Comparison of ENCODE assay signal across 8 cellular contexts in genomic region chr1:52927219-52928082, GRCh38. TPM values are rescaled to one million over a fixed set of nuclear protein-coding genes. Genes with fewer than 3 reads are reported as not detected.
DNase-seq lines count a peak whose midpoint lies in the region; ATAC-seq and TF ChIP-seq lines count a peak whose summit lies in the region.

A gene with protein sequence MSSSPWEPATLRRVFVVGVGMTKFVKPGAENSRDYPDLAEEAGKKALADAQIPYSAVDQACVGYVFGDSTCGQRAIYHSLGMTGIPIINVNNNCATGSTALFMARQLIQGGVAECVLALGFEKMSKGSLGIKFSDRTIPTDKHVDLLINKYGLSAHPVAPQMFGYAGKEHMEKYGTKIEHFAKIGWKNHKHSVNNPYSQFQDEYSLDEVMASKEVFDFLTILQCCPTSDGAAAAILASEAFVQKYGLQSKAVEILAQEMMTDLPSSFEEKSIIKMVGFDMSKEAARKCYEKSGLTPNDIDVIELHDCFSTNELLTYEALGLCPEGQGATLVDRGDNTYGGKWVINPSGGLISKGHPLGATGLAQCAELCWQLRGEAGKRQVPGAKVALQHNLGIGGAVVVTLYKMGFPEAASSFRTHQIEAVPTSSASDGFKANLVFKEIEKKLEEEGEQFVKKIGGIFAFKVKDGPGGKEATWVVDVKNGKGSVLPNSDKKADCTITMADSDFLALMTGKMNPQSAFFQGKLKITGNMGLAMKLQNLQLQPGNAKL (plus strand): TSS chr1:52927276. CDS start chr1:52927397, 121 bp downstream.

- H3K27me3 Mint-ChIP-seq in CD4-positive, alpha-beta T cell = no peaks in the 10 kb centered on the region

- H3K4me3 ChIP-seq in right atrium auricular region (peak within 1 kb of the TSS; percentile 61 to 69), urinary bladder (ENCODE audit: low read depth, low read length) (peak within 1 kb of the TSS; percentile 62)

- H3K27ac ChIP-seq in CD4-positive, alpha-beta T cell (ENCODE audit: low read depth, low read length) = no peak within 1 kb of the TSS
- peak within 1 kb of the TSS; percentile 86 to 90 for H3K27ac ChIP-seq in right atrium auricular region
- peak within 1 kb of the TSS; percentile 46 for H3K27ac ChIP-seq in urinary bladder (ENCODE audit: low read depth)

- peaks cover 38% of the 10 kb centered on the region for H3K4me1 Mint-ChIP-seq in CD4-positive, alpha-beta T cell (ENCODE audit: low read depth)

- CTCF ChIA-PET in CD4-positive, alpha-beta T cell (lab: Charles Lee) = no interaction called here

- H3K36me3 Mint-ChIP-seq in CD4-positive, alpha-beta T cell (ENCODE audit: low read depth) = peaks cover 4% of the 10 kb centered on the region

- no peak for TF ChIP-seq CTCF in CD4-positive, alpha-beta T cell (IDR thresholded peaks at IDR 0.05)
- no peak for TF ChIP-seq CTCF in right atrium auricular region (IDR thresholded peaks at IDR 0.05)

- under 1% methylated on average over 68 of the region's 68 CpGs for WGBS in urinary bladder

- intact Hi-C loops in CD4-positive, alpha-beta T cell (cut with DNase I, micrococcal nuclease) = loop anchor here (5.0 to 10.0 kb wide), 5 partner anchors 83 to 1127 kb away; partner anchors contain the start of genes MAGOH (in 1 of the 2), ORC1 (in 1 of the 2), PRPF38A (in 1 of the 2) and TCEANC2 (in 1 of the 2)
- intact Hi-C loops in T-helper 1 cell treated with Interleukin-12 subunit alpha and Interleukin-12 subunit beta and Interleukin-4 antibody, amounts not matched to agents 30 ng/mL and 1 ng/mL, for 36 hours (cut with micrococcal nuclease) = loop anchor here (1.0 to 10.0 kb wide), 9 partner anchors 8 to 1877 kb away; partner anchors contain the start of genes BTF3L4, CC2D1B, NRDC and ORC1

- H3K9me3 Mint-ChIP-seq in CD4-positive, alpha-beta T cell = no peaks in the 10 kb centered on the region

- POLR2A ChIA-PET in CD4-positive, alpha-beta T cell (lab: Charles Lee) = interaction anchor here (0.6 to 1.5 kb wide), 6 partner anchors 10 to 1048 kb away, joined by 3 to 11 read pairs (median 3); no protein-coding TSS in a partner anchor

- ATAC-seq in CD4-positive, alpha-beta T cell (ENCODE audit: poor library complexity) = peak; percentile 96
- peak; percentile 70 for ATAC-seq in GM21367 (IDR thresholded peaks at IDR 0.05; ENCODE audit: unreplicated experiment)

- H3K9me3 ChIP-seq in CD4-positive, alpha-beta T cell (ENCODE audit: control insufficient read depth, low read length) = no peaks in the 10 kb centered on the region
- H3K9me3 ChIP-seq in right atrium auricular region = no peaks in the 10 kb centered on the region

- H3K27me3 ChIP-seq in CD4-positive, alpha-beta T cell (ENCODE audit: control insufficient read depth, insufficient read depth, low read length) = no peaks in the 10 kb centered on the region
- no peaks in the 10 kb centered on the region for H3K27me3 ChIP-seq in right atrium auricular region

- H3K27ac Mint-ChIP-seq in CD4-positive, alpha-beta T cell = peak within 1 kb of the TSS; percentile 38

- peaks cover 0 to 26% of the 10 kb centered on the region in 2 donors for H3K4me1 ChIP-seq in right atrium auricular region
- H3K4me1 ChIP-seq in urinary bladder (ENCODE audit: insufficient read depth) = no peaks in the 10 kb centered on the region

- DNase-seq in CD4-positive, alpha-beta T cell = peak; percentile 64 to 83 (median 76)
- DNase-seq in LoVo (ENCODE audit: low spot score) = peak; percentile 80
- DNase-seq in amygdala (lab: John Stamatoyannopoulos, UW) = peak in 52 of 56 donors; percentile 13 to 84 (median 64)
- peak; percentile 84 for DNase-seq in right atrium auricular region (ENCODE audit: low spot score)
- DNase-seq in putamen (ENCODE audit: low spot score) = peak; percentile 80

- H3K4me3 Mint-ChIP-seq in CD4-positive, alpha-beta T cell = peak within 1 kb of the TSS; percentile 81

- no peaks in the 10 kb centered on the region for H3K36me3 ChIP-seq in right atrium auricular region
- no peaks in the 10 kb centered on the region for H3K36me3 ChIP-seq in urinary bladder (ENCODE audit: insufficient read depth)

RNA-seq across cellular contexts. Expression of the gene that starts here (rescaled TPM):
- total RNA-seq in CD4-positive, alpha-beta T cell = 10 to 100 TPM; 22.7 to 27.0 TPM
- total RNA-seq in T-helper 1 cell treated with Interleukin-12 subunit alpha and Interleukin-12 subunit beta and Interleukin-4 antibody, amounts not matched to agents 30 ng/mL and 1 ng/mL, for 36 hours = 87.6 and 98.1 TPM in 2 replicates
- 100 to 1,000 TPM in 1 of 2 donors, 10 to 100 TPM in 1; 67.1 to 163 TPM for total RNA-seq in right atrium auricular region
- total RNA-seq in urinary bladder = 137 TPM
- 121 TPM for polyA plus RNA-seq in urinary bladder
